34 cellular contexts compared by ENCODE assay signal in genomic region chr2:204174034-204174433, GRCh38.
"Had no signal": no experiment of that assay in that cellular context is flagged by ENCODE, and none has a peak within 500 bp of the region (broad histone marks: within the 10 kb centered on the region; RNA-seq: fewer than 3 reads in every experiment).

No MANE protein-coding gene starts in this region.

- H3K4me3 ChIP-seq: adrenal gland, ascending aorta, body of pancreas, breast epithelium, cardiac muscle cell had no signal

- H3K27me3 ChIP-seq: adrenal gland, ascending aorta, body of pancreas, breast epithelium, cardiac muscle cell had no signal

- H3K27ac ChIP-seq: adrenal gland, ascending aorta, body of pancreas, brain microvascular endothelial cell, breast epithelium, cardiac muscle cell had no signal

- DNase-seq: activated effector memory CD4-positive, alpha-beta T cell treated with anti-CD3 and anti-CD28 coated beads, Interleukin-2, amount 50 U/mL, for 16 hours; activated effector memory CD4-positive, alpha-beta T cell treated with Interleukin-2 at 50 U/mL for 16 hours; activated gamma-delta T cell; activated gamma-delta T cell treated with Interleukin-2 at 50 U/mL for 16 hours; activated naive CD4-positive, alpha-beta T cell; activated naive CD4-positive, alpha-beta T cell treated with anti-CD3 and anti-CD28 coated beads for 36 hours; activated naive CD4-positive, alpha-beta T cell treated with anti-CD3 and anti-CD28 coated beads, Interleukin-2, amount 10 ng/mL, durations not matched to agents 7 days and 5 days; activated naive CD4-positive, alpha-beta T cell treated with anti-CD3 and anti-CD28 coated beads, Interleukin-2, amount 50 U/mL, for 16 hours; activated naive CD4-positive, alpha-beta T cell treated with Interleukin-2 at 50 U/mL for 16 hours; activated naive CD8-positive, alpha-beta T cell treated with anti-CD3 and anti-CD28 coated beads for 36 hours; activated naive CD8-positive, alpha-beta T cell treated with anti-CD3 and anti-CD28 coated beads, Interleukin-2, amount 10 ng/mL, durations not matched to agents 7 days and 5 days; activated naive CD8-positive, alpha-beta T cell treated with anti-CD3 and anti-CD28 coated beads, Interleukin-2, amount 50 U/mL, for 24 hours; activated T-cell treated with anti-CD3 and anti-CD28 coated beads, Interleukin-2, amount 50 U/mL, for 1 hour; activated T-cell treated with anti-CD3 and anti-CD28 coated beads, Interleukin-2, amount 50 U/mL, for 24 hours; activated T-cell treated with anti-CD3 and anti-CD28 coated beads, Interleukin-2, amount 50 U/mL, for 4 hours; activated T-cell treated with anti-CD3 and anti-CD28 coated beads, Interleukin-2, amount 50 U/mL, for 48 hours; activated T-cell treated with anti-CD3 and anti-CD28 coated beads, Interleukin-2, amount 50 U/mL, for 72 hours; adrenal gland; amniotic stem cell; amygdala; anterior cingulate cortex; aorta; body of pancreas; brain microvascular endothelial cell; caudate nucleus; central memory CD4-positive, alpha-beta T cell; cerebellar nuclear complex had no signal

- H3K36me3 ChIP-seq: adrenal gland, ascending aorta, brain microvascular endothelial cell, breast epithelium, cardiac muscle cell had no signal

- H3K9me3 ChIP-seq: adrenal gland, ascending aorta, body of pancreas, breast epithelium had no signal

- ATAC-seq: activated naive CD4-positive, alpha-beta T cell treated with anti-CD3 and anti-CD28 coated beads, Interleukin-2, amount 50 U/mL, for 72 hours; activated naive CD8-positive, alpha-beta T cell treated with anti-CD3 and anti-CD28 coated beads, Interleukin-2, amount 50 U/mL, for 24 hours; activated T-cell treated with anti-CD3 and anti-CD28 coated beads, Interleukin-2, amount 50 U/mL, for 4 hours; activated T-cell treated with anti-CD3 and anti-CD28 coated beads, Interleukin-2, amount 50 U/mL, for 72 hours; activated T-helper 17 cell treated with anti-CD3 and anti-CD28 coated beads, Interleukin-2, amount 50 U/mL, for 72 hours; body of pancreas had no signal

- FAIRE-seq: astrocyte, bronchial epithelial cell had no signal
